20 cellular contexts compared by ENCODE assay signal in genomic region chrX:42686296-42686695, GRCh38.
"Had no signal": no experiment of that assay in that cellular context is flagged by ENCODE, and none has a peak within 500 bp of the region (broad histone marks: within the 10 kb centered on the region; RNA-seq: fewer than 3 reads in every experiment).

No MANE protein-coding gene starts in this region.

- FAIRE-seq: kidney had no signal

- DNase-seq: colonic mucosa; effector CD8-positive, alpha-beta T cell; endodermal cell; erythroblast; gastrocnemius medialis; head of caudate nucleus; kidney; mesenchymal stem cell; naive thymus-derived CD4-positive, alpha-beta T cell; right lobe of liver; stimulated activated CD4-positive, alpha-beta T cell treated with anti-CD3 and anti-CD28 coated beads, Interleukin-2, amount 100 ng/mL, for 24 hours; stimulated activated CD4-positive, alpha-beta T cell treated with anti-CD3 and anti-CD28 coated beads, Interleukin-4, amount 100 ng/mL, for 24 hours; stimulated activated naive CD4-positive, alpha-beta T cell treated with Interleukin-2 at 50 U/mL for 16 hours; stomach; thyroid gland had no signal

- ATAC-seq: gastrocnemius medialis; left lobe of liver; naive thymus-derived CD4-positive, alpha-beta T cell; right lobe of liver; stimulated activated effector memory CD8-positive, alpha-beta T cell treated with anti-CD3 and anti-CD28 coated beads, Interleukin-12 subunit alpha, Interleukin-12 subunit beta, amount 100 ng/mL, for 72 hours had no signal

- H3K27me3 ChIP-seq: colonic mucosa, gastrocnemius medialis, hepatocyte, neural progenitor cell, right lobe of liver, stomach, thyroid gland had no signal

- H3K4me3 ChIP-seq: colonic mucosa, gastrocnemius medialis, hepatocyte, lung, neural progenitor cell, right lobe of liver, stomach, thyroid gland had no signal

- H3K36me3 ChIP-seq: colonic mucosa, gastrocnemius medialis, neural progenitor cell, right lobe of liver, stomach, thyroid gland had no signal
